In the genomic region with DNA sequence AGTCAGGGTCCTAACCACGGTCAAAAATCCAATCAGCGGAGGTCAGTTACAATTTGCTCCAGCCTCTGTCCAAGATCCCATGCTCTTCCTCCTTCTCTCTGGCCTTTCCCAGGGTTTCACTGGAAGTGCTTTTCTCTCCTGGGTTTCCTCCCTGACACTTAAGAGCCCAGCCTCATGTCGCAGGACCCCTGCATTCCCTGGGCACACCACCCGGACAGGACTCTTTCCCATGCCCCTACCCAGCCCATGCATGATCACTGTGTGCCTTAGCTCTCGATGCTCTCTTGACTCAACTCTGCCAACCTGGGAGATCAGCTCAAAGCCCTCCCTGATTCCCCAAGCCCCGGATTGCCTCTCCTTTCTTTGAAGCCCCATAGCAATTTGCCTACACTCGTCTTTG, we compare ENCODE assay signal across 26 cellular contexts. TPM values are rescaled to one million over a fixed set of nuclear protein-coding genes. Genes with fewer than 3 reads are reported as not detected.
DNase-seq lines count a peak whose midpoint lies in the region; ATAC-seq and TF ChIP-seq lines count a peak whose summit lies in the region.
"Had no signal": no experiment of that assay in that cellular context is flagged by ENCODE, and none has a peak within 500 bp of the region (broad histone marks: within the 10 kb centered on the region; RNA-seq: fewer than 3 reads in every experiment).

No MANE protein-coding gene starts in this region.

- H3K9me3 ChIP-seq in BLaER1 treated with 17β-estradiol and CSF1 and Interleukin-3, amounts not matched to agents 10 nM and 100 nM (replicated peaks in 1 of 11) = no peaks in the 10 kb centered on the region
- H3K9me3 ChIP-seq: right lobe of liver, thyroid gland had no signal

- intact Hi-C loops in cardiac septum (cut with DNase I) = no loop called here

- H3K4me3 ChIP-seq in BLaER1 treated with 17β-estradiol and CSF1 and Interleukin-3, amounts not matched to agents 10 nM and 100 nM = no peak overlapping the region
- H3K4me3 ChIP-seq in GM23338 = no peak overlapping the region
- H3K4me3 ChIP-seq: dorsolateral prefrontal cortex, right lobe of liver, thyroid gland had no signal

- no peak overlapping the region; the same call in 1 of the 2 replicates for H3K27ac Mint-ChIP-seq in GM23338
- H3K27ac Mint-ChIP-seq: activated CD4-positive, alpha-beta memory T cell treated with anti-CD3 and anti-CD28 coated beads for 36 hours; nephron progenitor cell had no signal

- no peak overlapping the region for H3K27ac ChIP-seq in BLaER1 treated with 17β-estradiol and CSF1 and Interleukin-3, amounts not matched to agents 10 nM and 100 nM
- H3K27ac ChIP-seq in GM23338 (ENCODE audit: low read depth) (no peak overlapping the region), VCaP (peak overlapping the region; percentile 15; the same call in 1 of the 2 replicates)
- H3K27ac ChIP-seq: dorsolateral prefrontal cortex, right lobe of liver, thyroid gland had no signal

- ATAC-seq in GM23338 (no peak), GM19395 (IDR thresholded peaks at IDR 0.05; ENCODE audit: unreplicated experiment) (no peak)
- no peak for ATAC-seq in activated T-cell treated with anti-CD3 and anti-CD28 coated beads, Interleukin-2, amount 50 U/mL, for 4 hours
- ATAC-seq: PC-3, right lobe of liver had no signal

- no peak overlapping the region for H3K4me3 Mint-ChIP-seq in GM23338
- no peak overlapping the region for H3K4me3 Mint-ChIP-seq in activated T-cell treated with anti-CD3 and anti-CD28 coated beads, Interleukin-2, amount 50 U/mL, for 4 hours
- H3K4me3 Mint-ChIP-seq: activated B cell treated with CpG ODN at 0.5 μM for 24 hours; activated CD4-positive, alpha-beta memory T cell treated with anti-CD3 and anti-CD28 coated beads for 36 hours; central memory CD8-positive, alpha-beta T cell; nephron progenitor cell had no signal

- H3K9me3 Mint-ChIP-seq in GM23338 = no peaks in the 10 kb centered on the region
- no peaks in the 10 kb centered on the region for H3K9me3 Mint-ChIP-seq in activated T-cell treated with anti-CD3 and anti-CD28 coated beads, Interleukin-2, amount 50 U/mL, for 4 hours
- H3K9me3 Mint-ChIP-seq: activated B cell treated with CpG ODN at 0.5 μM for 24 hours; activated CD4-positive, alpha-beta memory T cell treated with anti-CD3 and anti-CD28 coated beads for 36 hours; central memory CD8-positive, alpha-beta T cell; nephron progenitor cell; stimulated activated naive CD8-positive, alpha-beta T cell treated with anti-CD3 and anti-CD28 coated beads, Interleukin-15, amount 100 ng/mL, for 72 hours had no signal

- no peaks in the 10 kb centered on the region for H3K79me2 ChIP-seq in GM23338 (replicated peaks; ENCODE audit: insufficient read depth)

- H3K27me3 Mint-ChIP-seq in GM23338 (ENCODE audit: insufficient read depth, low read depth, poor library complexity) = peaks cover 12% of the 10 kb centered on the region
- no peaks in the 10 kb centered on the region for H3K27me3 Mint-ChIP-seq in activated T-cell treated with anti-CD3 and anti-CD28 coated beads, Interleukin-2, amount 50 U/mL, for 4 hours (ENCODE audit: low read depth)
- H3K27me3 Mint-ChIP-seq: activated B cell treated with CpG ODN at 0.5 μM for 24 hours; activated CD4-positive, alpha-beta memory T cell treated with anti-CD3 and anti-CD28 coated beads for 36 hours; central memory CD8-positive, alpha-beta T cell; stimulated activated naive CD8-positive, alpha-beta T cell treated with anti-CD3 and anti-CD28 coated beads, Interleukin-15, amount 100 ng/mL, for 72 hours had no signal

- no peaks in the 10 kb centered on the region for H4K20me1 ChIP-seq in BLaER1 treated with 17β-estradiol and CSF1 and Interleukin-3, amounts not matched to agents 10 nM and 100 nM
- no peaks in the 10 kb centered on the region for H4K20me1 ChIP-seq in GM23338 (replicated peaks; ENCODE audit: insufficient read depth)

- no peaks in the 10 kb centered on the region for H3K27me3 ChIP-seq in BLaER1 treated with 17β-estradiol and CSF1 and Interleukin-3, amounts not matched to agents 10 nM and 100 nM
- H3K27me3 ChIP-seq in GM23338 (ENCODE audit: insufficient read depth) = no peaks in the 10 kb centered on the region
- H3K27me3 ChIP-seq: right lobe of liver, thyroid gland had no signal

- peak overlapping the region; percentile 95 for H2AFZ ChIP-seq in GM23338

- H3K9ac ChIP-seq in BLaER1 treated with 17β-estradiol and CSF1 and Interleukin-3, amounts not matched to agents 10 nM and 100 nM = no peak overlapping the region

- peak overlapping the region in 7 of 11 experiments; percentile 37 to 60 (median 51); a peak in 10 of 22 replicates for H3K4me2 ChIP-seq in BLaER1 treated with 17β-estradiol and CSF1 and Interleukin-3, amounts not matched to agents 10 nM and 100 nM
- no peak overlapping the region for H3K4me2 ChIP-seq in GM23338

- no peak for TF ChIP-seq CTCF in GM23338 (conservative IDR thresholded peaks at IDR 0.05; ENCODE audit: low read depth in 2 of 2)
- TF ChIP-seq CTCF in VCaP (conservative IDR thresholded peaks at IDR 0.05) = no peak

- H3K4me1 ChIP-seq in BLaER1 treated with 17β-estradiol and CSF1 and Interleukin-3, amounts not matched to agents 10 nM and 100 nM = peaks cover 11 to 22% (median 16%) of the 10 kb centered on the region in 10 experiments
- H3K4me1 ChIP-seq in GM23338 (ENCODE audit: insufficient read depth) = peaks cover 9% of the 10 kb centered on the region; the same call in 1 of the 2 replicates
- H3K4me1 ChIP-seq: right lobe of liver, thyroid gland had no signal

- H3K9me2 ChIP-seq in GM23338 (ENCODE audit: insufficient read depth) = no peaks in the 10 kb centered on the region

- no peak for DNase-seq in GM23338 (ENCODE audit: low spot score)
- DNase-seq in mesenteric fat pad (ENCODE audit: low spot score) = peak; percentile 65
- no peak for DNase-seq in NCI-H2196 treated with DMSO at 0.1 percent for 48 hours (lab: John Stamatoyannopoulos, UW; ENCODE audit: unreplicated experiment)
- DNase-seq in activated T-cell treated with anti-CD3 and anti-CD28 coated beads, Interleukin-2, amount 50 U/mL, for 4 hours = no peak
- no peak for DNase-seq in cardiac septum (ENCODE audit: low spot score)
- DNase-seq: activated B cell treated with CpG ODN at 0.5 μM for 24 hours, activated gamma-delta T cell treated with Interleukin-2 at 50 U/mL for 16 hours, anterior cingulate cortex, dorsolateral prefrontal cortex, GOT3, islet precursor cell, NCI-H1930, nephron progenitor cell, PC-3, right lobe of liver, Right ventricle myocardium superior, T-helper 9 cell, thyroid gland had no signal

- H3F3A ChIP-seq in GM23338 (replicated peaks; ENCODE audit: low read depth) = no peaks in the 10 kb centered on the region

- no peaks in the 10 kb centered on the region; the same call in 2 of the 3 replicates for H3K36me3 Mint-ChIP-seq in GM23338 (ENCODE audit: low read depth)
- H3K36me3 Mint-ChIP-seq in activated T-cell treated with anti-CD3 and anti-CD28 coated beads, Interleukin-2, amount 50 U/mL, for 4 hours (ENCODE audit: insufficient read depth) = no peaks in the 10 kb centered on the region
- H3K36me3 Mint-ChIP-seq: activated CD4-positive, alpha-beta memory T cell treated with anti-CD3 and anti-CD28 coated beads for 36 hours had no signal

- peaks cover 22% of the 10 kb centered on the region for H3K4me1 Mint-ChIP-seq in GM23338
- peaks cover 39% of the 10 kb centered on the region for H3K4me1 Mint-ChIP-seq in activated T-cell treated with anti-CD3 and anti-CD28 coated beads, Interleukin-2, amount 50 U/mL, for 4 hours (ENCODE audit: low read depth)

- no peaks in the 10 kb centered on the region for H3K36me3 ChIP-seq in BLaER1 treated with 17β-estradiol and CSF1 and Interleukin-3, amounts not matched to agents 10 nM and 100 nM
- no peaks in the 10 kb centered on the region for H3K36me3 ChIP-seq in GM23338 (ENCODE audit: insufficient read depth)
- H3K36me3 ChIP-seq: right lobe of liver, thyroid gland had no signal

TF ChIP-seq in GM23338, 12 proteins besides CTCF, POLR2A, EP300 and RAD21 (continues in another document):
- TF ChIP-seq JUNB (IDR thresholded peaks at IDR 0.05; ENCODE audit: unreplicated experiment) = no peak
- TF ChIP-seq CREB1 (CRISPR knock-in tag; IDR thresholded peaks at IDR 0.05; ENCODE audit: low read depth) = no peak
- no peak for TF ChIP-seq NANOG (IDR thresholded peaks at IDR 0.05; ENCODE audit: borderline replicate concordance)
- TF ChIP-seq EZH2 (IDR thresholded peaks at IDR 0.05; ENCODE audit: low read depth, unreplicated experiment) = no peak
- no peak for TF ChIP-seq ZNF331 (CRISPR knock-in tag; IDR thresholded peaks at IDR 0.05; ENCODE audit: low read depth)
- no peak for TF ChIP-seq STAT1 (IDR thresholded peaks at IDR 0.05; ENCODE audit: unreplicated experiment)
- no peak for TF ChIP-seq POLR2AphosphoS5 (IDR thresholded peaks at IDR 0.05; ENCODE audit: low read depth)
- TF ChIP-seq EZH2phosphoT487 (IDR thresholded peaks at IDR 0.05; ENCODE audit: unreplicated experiment) = no peak

RNA-seq across cellular contexts. Expression of a gene that starts 15.5 kb away (rescaled TPM):
- total RNA-seq in GM23338 (2014; rRNA removed; shearing (Covaris generic)) = 11.9 and 22.0 TPM in 2 replicates
- 35.1 and 37.5 TPM in 2 replicates for polyA plus RNA-seq in GM23338 (2016; fragmentation: Nextera tagmentation; extraction: Ambion mirVana)
- total RNA-seq in mesenteric fat pad = not detected
- total RNA-seq in activated T-cell treated with anti-CD3 and anti-CD28 coated beads, Interleukin-2, amount 50 U/mL, for 4 hours = under 1 TPM in 1 of 3 donors, not detected in 2; 0.43 TPM
- total RNA-seq in cardiac septum = not detected
- total RNA-seq: activated B cell treated with CpG ODN at 0.5 μM for 24 hours; activated CD4-positive, alpha-beta memory T cell treated with anti-CD3 and anti-CD28 coated beads for 36 hours; liver; mononuclear cell; PC-3; right lobe of liver; Right ventricle myocardium superior; thyroid gland had no signal
- polyA plus RNA-seq: liver had no signal

RNA-seq across cellular contexts. Expression of a gene that starts 18.1 kb away (rescaled TPM):
- not detected in 2 replicates for total RNA-seq in GM23338 (2014; rRNA removed; shearing (Covaris generic))
- polyA plus RNA-seq in GM23338 (2016; fragmentation: Nextera tagmentation; extraction: Ambion mirVana) = not detected in 2 replicates
- total RNA-seq in mesenteric fat pad (3.6 TPM), cardiac septum (0.11 TPM)
- total RNA-seq in activated T-cell treated with anti-CD3 and anti-CD28 coated beads, Interleukin-2, amount 50 U/mL, for 4 hours = 1 to 10 TPM in 1 of 3 donors, under 1 TPM in 2; 0.38 to 1.0 (median 0.71) TPM
- total RNA-seq: PC-3, thyroid gland had no signal

RNA-seq across cellular contexts. Expression of a gene that starts 25.4 kb away (rescaled TPM):
- 24.1 and 26.7 TPM in 2 replicates for total RNA-seq in GM23338 (2014; rRNA removed; shearing (Covaris generic))
- polyA plus RNA-seq in GM23338 (2016; fragmentation: Nextera tagmentation; extraction: Ambion mirVana) = 5.5 and 6.6 TPM in 2 replicates
- total RNA-seq in mesenteric fat pad (3.6 TPM), cardiac septum (3.5 TPM)
- 10 to 100 TPM in 1 of 3 donors, 1 to 10 TPM in 2; 9.5 to 10.6 (median 9.7) TPM for total RNA-seq in activated T-cell treated with anti-CD3 and anti-CD28 coated beads, Interleukin-2, amount 50 U/mL, for 4 hours

RNA-seq across cellular contexts. Expression of a gene that starts 46.8 kb away (rescaled TPM):
- 35.0 and 36.3 TPM in 2 replicates for total RNA-seq in GM23338 (2014; rRNA removed; shearing (Covaris generic))
- polyA plus RNA-seq in GM23338 (2016; fragmentation: Nextera tagmentation; extraction: Ambion mirVana) = 10.3 and 11.9 TPM in 2 replicates
- total RNA-seq in mesenteric fat pad (8.6 TPM), cardiac septum (2.4 TPM)
- 10 to 100 TPM; 39.1 to 47.5 (median 42.5) TPM for total RNA-seq in activated T-cell treated with anti-CD3 and anti-CD28 coated beads, Interleukin-2, amount 50 U/mL, for 4 hours

RNA-seq across cellular contexts. Expression of a gene that starts 57.1 kb away (rescaled TPM):
- total RNA-seq in GM23338 (2014; rRNA removed; shearing (Covaris generic)) = 19.8 and 20.8 TPM in 2 replicates
- 6.5 and 6.6 TPM in 2 replicates for polyA plus RNA-seq in GM23338 (2016; fragmentation: Nextera tagmentation; extraction: Ambion mirVana)
- total RNA-seq in mesenteric fat pad = 22.1 TPM
- 10 to 100 TPM; 51.3 to 54.6 (median 52.8) TPM for total RNA-seq in activated T-cell treated with anti-CD3 and anti-CD28 coated beads, Interleukin-2, amount 50 U/mL, for 4 hours
- total RNA-seq in cardiac septum = 37.9 TPM
